ENCODE assay signal across 27 cellular contexts in the genomic region with DNA sequence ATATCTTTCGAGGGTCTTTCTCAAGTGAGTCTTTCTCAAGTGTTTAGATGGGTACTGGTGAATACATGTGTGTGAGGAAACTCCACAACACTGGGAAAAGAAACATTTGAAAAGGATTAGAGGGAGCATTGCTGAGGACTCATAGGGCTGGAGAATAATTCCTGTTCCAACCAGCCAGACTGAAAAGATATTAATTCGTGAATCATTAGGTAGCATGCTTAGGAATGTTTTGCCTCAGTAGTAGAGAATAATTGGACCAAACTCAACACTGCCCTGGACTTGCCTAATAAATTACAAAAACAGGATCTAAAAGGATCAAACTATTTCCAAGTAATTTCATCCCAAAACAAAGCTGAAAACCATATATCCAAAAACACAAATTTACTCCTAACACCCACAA. TPM values are rescaled to one million over a fixed set of nuclear protein-coding genes. Genes with fewer than 3 reads are reported as not detected.
DNase-seq lines count a peak whose midpoint lies in the region; ATAC-seq, FAIRE-seq and TF ChIP-seq lines count a peak whose summit lies in the region.
"Had no signal": no experiment of that assay in that cellular context is flagged by ENCODE, and none has a peak within 500 bp of the region (broad histone marks: within the 10 kb centered on the region; RNA-seq: fewer than 3 reads in every experiment).

No MANE protein-coding gene starts in this region.

- H3K36me3 ChIP-seq in astrocyte (ENCODE audit: insufficient read depth, low read length) = no peaks in the 10 kb centered on the region
- no peaks in the 10 kb centered on the region for H3K36me3 ChIP-seq in vagina
- H3K36me3 ChIP-seq in PC-3 (ENCODE audit: low read depth, low read length) = no peaks in the 10 kb centered on the region
- H3K36me3 ChIP-seq: BE2C had no signal

- CTCF ChIA-PET in PC-3 (lab: Charles Lee) = no interaction called here

- H3K27me3 ChIP-seq in astrocyte (ENCODE audit: insufficient read depth, low read length) (no peaks in the 10 kb centered on the region), vagina (no peaks in the 10 kb centered on the region), PC-3 (ENCODE audit: low read length) (no peaks in the 10 kb centered on the region)
- H3K27me3 ChIP-seq: BE2C had no signal

- no peaks in the 10 kb centered on the region for H3K79me2 ChIP-seq in astrocyte (ENCODE audit: insufficient read depth, low read length)
- no peaks in the 10 kb centered on the region for H3K79me2 ChIP-seq in PC-3 (ENCODE audit: low read length)

- intact Hi-C loops in vagina (cut with DNase I) = no loop called here
- intact Hi-C loops in PC-3 (cut with micrococcal nuclease) = no loop called here

- BruUV-seq in PC-3 (replicated peaks; lab: Mats Ljungman, UMichigan) = no TSS peak

- H3K4me3 Mint-ChIP-seq in astrocyte (ENCODE audit: unreplicated experiment) = no peak overlapping the region
- H3K4me3 Mint-ChIP-seq: GM23338, H9 had no signal

- H3K4me1 Mint-ChIP-seq in astrocyte (ENCODE audit: low read depth, unreplicated experiment) = no peaks in the 10 kb centered on the region
- H3K4me1 Mint-ChIP-seq: GM23338, H9 had no signal

- H3K9ac ChIP-seq in astrocyte (ENCODE audit: low read length) (no peak overlapping the region), PC-3 (ENCODE audit: low read length) (no peak overlapping the region)

- TF ChIP-seq CTCF in astrocyte (IDR thresholded peaks at IDR 0.05; ENCODE audit: insufficient read depth, low read depth, low read length) (no peak), vagina (IDR thresholded peaks at IDR 0.05) (no peak), PC-3 (conservative IDR thresholded peaks at IDR 0.05; ENCODE audit: low read depth, low read length) (no peak)

- peak; percentile 38 for DNase-seq in astrocyte (ENCODE audit: low read depth)
- DNase-seq in kidney glomerular epithelial cell (lab: John Stamatoyannopoulos, UW) = peak; percentile 13
- DNase-seq in OCI-M1 (lab: John Stamatoyannopoulos, UW) = no peak
- no peak for DNase-seq in vagina (ENCODE audit: extremely low spot score in 2 of 2)
- no peak for DNase-seq in PC-3
- no peak for DNase-seq in HUDEP-2 (lab: John Stamatoyannopoulos, UW; ENCODE audit: unreplicated experiment in 76 of 76)
- DNase-seq: BE2C, DMS153, DND-41, H9, KBM-7, MV-4-11, NCI-H1105, NCI-H1694, NCI-H2029 treated with DMSO at 0.1 percent for 48 hours, NCI-H446 treated with DMSO at 0.1 percent for 48 hours, NCI-H526 treated with DMSO at 0.1 percent for 48 hours, SHP77 had no signal

- H3K4me1 ChIP-seq in astrocyte (ENCODE audit: insufficient read depth, low read length) = no peaks in the 10 kb centered on the region
- H3K4me1 ChIP-seq in vagina = no peaks in the 10 kb centered on the region
- no peaks in the 10 kb centered on the region for H3K4me1 ChIP-seq in PC-3 (ENCODE audit: insufficient read depth, low read length)
- H3K4me1 ChIP-seq: BE2C had no signal

- peak; percentile 49 for ATAC-seq in esophagus mucosa
- no peak for ATAC-seq in PC-3
- ATAC-seq: GM23338, Panc1 had no signal

- no peaks in the 10 kb centered on the region for H3F3A ChIP-seq in PC-3 (ENCODE audit: low read length, unreplicated experiment)

- H3K9me2 ChIP-seq in PC-3 (replicated peaks; ENCODE audit: low read length) = no peaks in the 10 kb centered on the region

- H3K27me3 Mint-ChIP-seq in astrocyte (ENCODE audit: low read depth, unreplicated experiment) = no peaks in the 10 kb centered on the region

- H3K4me3 ChIP-seq in astrocyte (ENCODE audit: insufficient read depth, low read depth, low read length) (no peak overlapping the region), vagina (no peak overlapping the region), PC-3 (ENCODE audit: low read length) (no peak overlapping the region)
- H3K4me3 ChIP-seq: GM23338 had no signal

- POLR2A ChIA-PET in PC-3 (lab: Charles Lee; ENCODE audit: unreplicated experiment) = no interaction called here

- no peak for TF ChIP-seq POLR2A in vagina (IDR thresholded peaks at IDR 0.05)

- H3K36me3 Mint-ChIP-seq in astrocyte (ENCODE audit: low read depth, unreplicated experiment) = no peaks in the 10 kb centered on the region

- H3K4me2 ChIP-seq in astrocyte (ENCODE audit: low read length) (no peak overlapping the region), PC-3 (ENCODE audit: low read length) (no peak overlapping the region)
- H3K4me2 ChIP-seq: GM23338 had no signal

- no peak overlapping the region for H3K27ac ChIP-seq in astrocyte (ENCODE audit: low read depth, low read length)
- no peak overlapping the region for H3K27ac ChIP-seq in vagina
- no peak overlapping the region for H3K27ac ChIP-seq in PC-3 (ENCODE audit: low read length)
- H3K27ac ChIP-seq: RWPE1 had no signal

- no peaks in the 10 kb centered on the region for H3K9me3 ChIP-seq in astrocyte (ENCODE audit: insufficient read depth, low read depth, low read length)
- no peaks in the 10 kb centered on the region for H3K9me3 ChIP-seq in vagina
- no peaks in the 10 kb centered on the region for H3K9me3 ChIP-seq in PC-3 (ENCODE audit: low read length)
- H3K9me3 ChIP-seq: BE2C had no signal

- H4K20me1 ChIP-seq in astrocyte (ENCODE audit: insufficient read depth, low read length) (no peaks in the 10 kb centered on the region), PC-3 (ENCODE audit: low read length) (no peaks in the 10 kb centered on the region)

- H3K9me3 Mint-ChIP-seq in astrocyte (ENCODE audit: unreplicated experiment) = no peaks in the 10 kb centered on the region
- H3K9me3 Mint-ChIP-seq: GM23338, H9 had no signal

- no peak overlapping the region for H2AFZ ChIP-seq in astrocyte (ENCODE audit: low read depth, low read length)
- no peak overlapping the region for H2AFZ ChIP-seq in PC-3 (ENCODE audit: low read length)
- H2AFZ ChIP-seq: GM23338 had no signal

- no peak for FAIRE-seq in astrocyte (lab: Jason Lieb, UNC)

- no peak overlapping the region for H3K27ac Mint-ChIP-seq in astrocyte (ENCODE audit: unreplicated experiment)
- H3K27ac Mint-ChIP-seq: GM23338 had no signal

RNA-seq across cellular contexts. Expression of a gene that starts 17.3 kb away (rescaled TPM):
- total RNA-seq in astrocyte (not detected in 2 replicates), esophagus mucosa (not detected), vagina (not detected), PC-3 (2014; rRNA removed) (not detected in 2 replicates)
- total RNA-seq: A673, GM23338, H9, HT1080, LHCN-M2, MCF 10A, SK-MEL-5 had no signal

RNA-seq across cellular contexts. Expression of a gene that starts 45.5 kb away (rescaled TPM):
- total RNA-seq in astrocyte (4.9 and 6.2 TPM in 2 replicates), esophagus mucosa (30.7 TPM), vagina (41.0 TPM), PC-3 (2014; rRNA removed) (10.9 and 11.9 TPM in 2 replicates)

RNA-seq across cellular contexts. Expression of a gene that starts 47.9 kb away (rescaled TPM):
- total RNA-seq in astrocyte (105 and 106 TPM in 2 replicates), esophagus mucosa (55.0 TPM), vagina (55.7 TPM), PC-3 (2014; rRNA removed) (61.3 and 86.8 TPM in 2 replicates)

Comparison
In these comparisons a context has a peak if more than half of its experiments do, and no peak if none do; other contexts are left out.
1. DNase-seq: peak in astrocyte (single experiment) and kidney glomerular epithelial cell (single experiment); none in OCI-M1 (single experiment), vagina (0 of 2), PC-3 (single experiment) and HUDEP-2 (0 of 76).